13 cellular contexts compared by ENCODE assay signal in the genomic region with DNA sequence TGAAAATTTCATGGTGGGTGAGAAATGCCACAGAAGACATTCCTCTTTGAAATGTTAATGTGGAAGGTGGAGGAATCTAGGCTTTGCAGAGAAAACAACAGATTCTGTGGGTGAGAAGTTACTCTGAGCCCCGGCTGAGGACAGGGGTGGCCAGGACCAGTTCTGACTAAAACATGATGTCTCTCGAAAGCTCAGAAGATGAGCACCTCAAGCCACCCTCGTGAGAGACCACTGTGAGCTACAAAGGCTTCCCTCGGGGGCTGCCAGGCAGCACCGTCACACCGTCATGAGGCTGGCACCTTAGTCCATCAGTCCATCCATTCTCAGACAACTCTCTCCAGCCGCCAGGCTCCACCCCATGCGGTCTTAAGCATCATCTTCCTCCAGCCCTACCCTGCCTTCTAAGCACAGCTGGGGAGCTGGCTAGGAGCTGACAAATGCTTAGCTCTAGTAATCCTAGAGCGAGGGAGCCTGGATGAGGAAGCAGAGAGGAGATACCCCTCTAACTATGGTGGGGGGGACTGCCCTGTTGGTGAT.
A peak's percentile ranks its signal among the peaks of the same experiment; 100 is the strongest.
DNase-seq lines count a peak whose midpoint lies in the region; ATAC-seq and TF ChIP-seq lines count a peak whose summit lies in the region.
"Had no signal": no experiment of that assay in that cellular context is flagged by ENCODE, and none has a peak within 500 bp of the region (broad histone marks: within the 10 kb centered on the region; RNA-seq: fewer than 3 reads in every experiment).

No MANE protein-coding gene starts in this region.

- POLR2A ChIA-PET in Panc1 (lab: Charles Lee) = no interaction called here

- H3K36me3 ChIP-seq in BLaER1 treated with 17β-estradiol and CSF1 and Interleukin-3, amounts not matched to agents 10 nM and 100 nM = 0 out of 22 replicates have a peak, but pooled peaks cover 0 to 2% (median 0%) of the 10 kb centered on the region in 11 experiments
- H3K36me3 ChIP-seq in Panc1 (ENCODE audit: control insufficient read depth, insufficient read depth, low read length) (no peaks in the 10 kb centered on the region), lower lobe of right lung (no peaks in the 10 kb centered on the region)
- H3K36me3 ChIP-seq: BE2C had no signal

- intact Hi-C loops in Panc1 (cut with micrococcal nuclease; ENCODE audit: unreplicated experiment) (no loop called here), lower lobe of right lung (cut with DNase I) (no loop called here)

- DNase-seq in Panc1 (ENCODE audit: low read depth, low spot score) (no peak), lower lobe of right lung (peak; percentile 30), NCI-H1436 treated with DMSO at 0.1 percent for 48 hours (lab: John Stamatoyannopoulos, UW) (no peak), SIG-M5 (lab: John Stamatoyannopoulos, UW) (no peak)
- DNase-seq: BE2C; Calu3; CD4-positive, alpha-beta memory T cell; DMS79 treated with DMSO at 0.1 percent for 48 hours; GF-D8; GM23248; HCEC 1CT had no signal

- ATAC-seq in Panc1 = 0 out of 2 replicates have a peak, but pooled peaks have one; percentile 34
- ATAC-seq in lower lobe of right lung = no peak
- ATAC-seq in GM19397 (IDR thresholded peaks at IDR 0.05; ENCODE audit: unreplicated experiment) = no peak

- H3K4me3 ChIP-seq in BLaER1 treated with 17β-estradiol and CSF1 and Interleukin-3, amounts not matched to agents 10 nM and 100 nM = no peak overlapping the region
- H3K4me3 ChIP-seq in Panc1 (ENCODE audit: low read depth in 2 of 2, low read length in 2 of 2) (no peak overlapping the region), lower lobe of right lung (no peak overlapping the region)
- H3K4me3 ChIP-seq: GM23248 had no signal

- peaks cover 8 to 25% (median 18%) of the 10 kb centered on the region in 11 experiments for H3K9me3 ChIP-seq in BLaER1 treated with 17β-estradiol and CSF1 and Interleukin-3, amounts not matched to agents 10 nM and 100 nM (replicated peaks in 1 of 11)
- peaks cover 2% of the 10 kb centered on the region; the same call in 1 of the 2 replicates for H3K9me3 ChIP-seq in Panc1 (ENCODE audit: control insufficient read depth, insufficient read depth, low read depth, low read length)
- no peaks in the 10 kb centered on the region for H3K9me3 ChIP-seq in lower lobe of right lung
- H3K9me3 ChIP-seq: BE2C had no signal

- no peaks in the 10 kb centered on the region for H3K27me3 ChIP-seq in BLaER1 treated with 17β-estradiol and CSF1 and Interleukin-3, amounts not matched to agents 10 nM and 100 nM
- no peaks in the 10 kb centered on the region for H3K27me3 ChIP-seq in Panc1 (ENCODE audit: control insufficient read depth, insufficient read depth, low read length)
- H3K27me3 ChIP-seq in lower lobe of right lung (ENCODE audit: low read depth) = no peaks in the 10 kb centered on the region

- CTCF ChIA-PET in Panc1 (lab: Charles Lee) = no interaction called here

- H4K20me1 ChIP-seq in BLaER1 treated with 17β-estradiol and CSF1 and Interleukin-3, amounts not matched to agents 10 nM and 100 nM = no peaks in the 10 kb centered on the region

- H3K4me2 ChIP-seq in BLaER1 treated with 17β-estradiol and CSF1 and Interleukin-3, amounts not matched to agents 10 nM and 100 nM = peak overlapping the region in 9 of 11 experiments; percentile 46 to 73 (median 68); a peak in 11 of 22 replicates

- no peak overlapping the region for H3K27ac ChIP-seq in BLaER1 treated with 17β-estradiol and CSF1 and Interleukin-3, amounts not matched to agents 10 nM and 100 nM
- H3K27ac ChIP-seq in Panc1 (ENCODE audit: low read length) (no peak overlapping the region), lower lobe of right lung (no peak overlapping the region)
- H3K27ac ChIP-seq: GM23248 had no signal

- BruUV-seq in Panc1 (replicated peaks; lab: Mats Ljungman, UMichigan) = no TSS peak

- TF ChIP-seq CTCF in Panc1 (IDR thresholded peaks at IDR 0.05) (no peak), lower lobe of right lung (IDR thresholded peaks at IDR 0.05) (no peak)

- in situ Hi-C loops in Panc1 (cut with HindIII; ENCODE audit: low pct_unique_long_range_greater_than_20kb, low sequenced_read_pairs) = no loop called here

- peaks cover 22 to 31% (median 27%) of the 10 kb centered on the region in 10 experiments for H3K4me1 ChIP-seq in BLaER1 treated with 17β-estradiol and CSF1 and Interleukin-3, amounts not matched to agents 10 nM and 100 nM
- H3K4me1 ChIP-seq in Panc1 (ENCODE audit: control insufficient read depth, insufficient read depth, low read length) = no peaks in the 10 kb centered on the region
- H3K4me1 ChIP-seq in lower lobe of right lung = no peaks in the 10 kb centered on the region
- H3K4me1 ChIP-seq: BE2C had no signal

- no peak overlapping the region for H3K9ac ChIP-seq in BLaER1 treated with 17β-estradiol and CSF1 and Interleukin-3, amounts not matched to agents 10 nM and 100 nM
- H3K9ac ChIP-seq: GM23248 had no signal
